Comparison of ENCODE assay signal across 9 cellular contexts in genomic region chr9:33265211-33265885, GRCh38. TPM values are rescaled to one million over a fixed set of nuclear protein-coding genes. Genes with fewer than 3 reads are reported as not detected.
DNase-seq lines count a peak whose midpoint lies in the region; ATAC-seq, FAIRE-seq and TF ChIP-seq lines count a peak whose summit lies in the region.
"Had no signal": no experiment of that assay in that cellular context is flagged by ENCODE, and none has a peak within 500 bp of the region (broad histone marks: within the 10 kb centered on the region; RNA-seq: fewer than 3 reads in every experiment).

No MANE protein-coding gene starts in this region.

- FAIRE-seq in GM12892 (lab: Jason Lieb, UNC): peak; percentile 5

- H3K9me3 ChIP-seq in right atrium auricular region: no peaks in the 10 kb centered on the region

- peaks cover 56% of the 10 kb centered on the region for H3K36me3 ChIP-seq in right atrium auricular region

- no peak for DNase-seq in GM12892 (ENCODE audit: insufficient read length)
- DNase-seq in right atrium auricular region (ENCODE audit: low spot score): no peak
- no peak for DNase-seq in HuH-7.5 (ENCODE audit: low spot score)

- TF ChIP-seq CTCF in WI38 (IDR thresholded peaks at IDR 0.05; ENCODE audit: low read depth, low read length): no peak
- no peak for TF ChIP-seq CTCF in right atrium auricular region (IDR thresholded peaks at IDR 0.05)

- H3K27me3 ChIP-seq in right atrium auricular region: no peaks in the 10 kb centered on the region

- peaks cover 0 to 25% of the 10 kb centered on the region in 2 donors for H3K4me1 ChIP-seq in right atrium auricular region

- H3K27ac ChIP-seq in right atrium auricular region (peak overlapping the region; percentile 96 to 97), skin epidermis (peak overlapping the region; percentile 23 to 98 (median 95))

- H3K4me3 ChIP-seq in WI38 (ENCODE audit: low read depth, low read length) (peak overlapping the region; percentile 95), right atrium auricular region (peak overlapping the region; percentile 69 to 98), skin epidermis (peak overlapping the region; percentile 53 to 97 (median 83))

- TF ChIP-seq POLR2A in GM12892 (IDR thresholded peaks at IDR 0.05; ENCODE audit: low read depth, low read length): peak; percentile 43; the same call in 1 of the 2 replicates

- ATAC-seq in HG03280 (IDR thresholded peaks at IDR 0.05; ENCODE audit: unreplicated experiment) (no peak), HG03469 (IDR thresholded peaks at IDR 0.05; ENCODE audit: unreplicated experiment) (no peak), GM21526 (IDR thresholded peaks at IDR 0.05; ENCODE audit: low FRiP score, unreplicated experiment) (no peak)

RNA-seq across cellular contexts. Expression of gene CHMP5, which starts 0.5 kb away (rescaled TPM):
- polyA plus RNA-seq in GM12892 (2012; ENCODE audit: missing spikeins): 98.6 TPM
- total RNA-seq in right atrium auricular region: 10 to 100 TPM; 44.0 to 51.1 TPM

RNA-seq across cellular contexts. Expression of gene BAG1, which starts 0.8 kb away (rescaled TPM):
- polyA plus RNA-seq in GM12892 (2012; ENCODE audit: missing spikeins): 56.9 TPM
- 100 to 1,000 TPM; 162 to 166 TPM for total RNA-seq in right atrium auricular region

RNA-seq across cellular contexts. Expression of gene NFX1, which starts 25.0 kb away (rescaled TPM):
- 26.2 TPM for polyA plus RNA-seq in GM12892 (2012; ENCODE audit: missing spikeins)
- 10 to 100 TPM; 23.7 to 29.1 TPM for total RNA-seq in right atrium auricular region

RNA-seq across cellular contexts. Expression of gene SPINK4, which starts 25.4 kb away (rescaled TPM):
- polyA plus RNA-seq in GM12892 (2012; ENCODE audit: missing spikeins): not detected
- not detected for total RNA-seq in right atrium auricular region
- total RNA-seq: NCI-H460 had no signal
